10 cellular contexts compared by ENCODE assay signal in genomic region chr3:111723293-111723963, GRCh38. TPM values are rescaled to one million over a fixed set of nuclear protein-coding genes. Genes with fewer than 3 reads are reported as not detected.
A peak's percentile ranks its signal among the peaks of the same experiment; 100 is the strongest.
DNase-seq lines count a peak whose midpoint lies in the region; ATAC-seq and TF ChIP-seq lines count a peak whose summit lies in the region.
"Had no signal": no experiment of that assay in that cellular context is flagged by ENCODE, and none has a peak within 500 bp of the region (broad histone marks: within the 10 kb centered on the region; RNA-seq: fewer than 3 reads in every experiment).

No MANE protein-coding gene starts in this region.

- peaks cover 0 to 2% of the 10 kb centered on the region in 2 donors for H3K4me1 Mint-ChIP-seq in immature natural killer cell

- TF ChIP-seq CTCF in BJ (IDR thresholded peaks at IDR 0.05; ENCODE audit: insufficient read depth, low read depth, low read length), result no peak
- no peak for TF ChIP-seq CTCF in foreskin fibroblast (IDR thresholded peaks at IDR 0.05; ENCODE audit: low read depth, low read length)
- no peak for TF ChIP-seq CTCF in body of pancreas (IDR thresholded peaks at IDR 0.05)

- H3K36me3 ChIP-seq in BJ (ENCODE audit: control insufficient read depth, insufficient read depth, low read length) (no peaks in the 10 kb centered on the region), body of pancreas (replicated peaks in 1 of 2; ENCODE audit: insufficient read depth in 1 of 2, low read depth in 2 of 2) (no peaks in the 10 kb centered on the region)

- peak overlapping the region in 1 of 6 donors; percentile 38 for H3K27ac Mint-ChIP-seq in immature natural killer cell

- CTCF ChIA-PET in BJ (lab: Yijun Ruan, JAX), result interaction anchor here (9.7 to 11.2 kb wide), 2 partner anchors 140 to 246 kb away, joined by 157 to 190 read pairs; partner anchors contain the start of gene PHLDB2

- no peak overlapping the region for H3K4me3 Mint-ChIP-seq in immature natural killer cell

- no peaks in the 10 kb centered on the region for H3K9me3 Mint-ChIP-seq in immature natural killer cell

- WGBS in body of pancreas, 2 donors, result 87 to 95% methylated on average over 4 of the region's 4 CpGs

- H3K36me3 Mint-ChIP-seq in immature natural killer cell, result peaks cover 8 to 31% (median 13%) of the 10 kb centered on the region in 3 donors

- H3K4me1 ChIP-seq in body of pancreas, result no peaks in the 10 kb centered on the region

- H3K4me3 ChIP-seq in BJ (ENCODE audit: low read depth, low read length) (no peak overlapping the region), foreskin fibroblast (ENCODE audit: low read depth in 1 of 2, low read length in 2 of 2) (no peak overlapping the region), body of pancreas (no peak overlapping the region)

- H3K27me3 Mint-ChIP-seq in immature natural killer cell (ENCODE audit: low read depth in 3 of 3), result no peaks in the 10 kb centered on the region

- no peaks in the 10 kb centered on the region for H3K27me3 ChIP-seq in BJ (ENCODE audit: control insufficient read depth, insufficient read depth, low read length)
- no peaks in the 10 kb centered on the region for H3K27me3 ChIP-seq in body of pancreas

- DNase-seq in BJ (ENCODE audit: low read depth) (peak; percentile 92), H4 (ENCODE audit: low spot score) (peak; percentile 53), NCI-H510A (lab: John Stamatoyannopoulos, UW) (peak; percentile 18), foreskin fibroblast (peak; percentile 86 to 88), body of pancreas (no peak), pons (ENCODE audit: low spot score) (no peak), immature natural killer cell (no peak)
- DNase-seq: caudate nucleus, DMS 273 treated with DMSO at 0.1 percent for 48 hours had no signal

- no peak for ATAC-seq in body of pancreas
- no peak for ATAC-seq in HG03457 (IDR thresholded peaks at IDR 0.05; ENCODE audit: unreplicated experiment)

- POLR2A ChIA-PET in BJ (lab: Charles Lee), result no interaction called here

- no peaks in the 10 kb centered on the region for H3K9me3 ChIP-seq in body of pancreas

- TF ChIP-seq POLR2A in body of pancreas (IDR thresholded peaks at IDR 0.05), result no peak

- intact Hi-C loops in body of pancreas (cut with DNase I), result loop anchor here (5.0 to 10.0 kb wide), 2 partner anchors 131 to 244 kb away; partner anchors contain the start of gene PHLDB2

- no peak overlapping the region for H3K27ac ChIP-seq in body of pancreas

RNA-seq across cellular contexts. Expression of gene PLCXD2, which starts 49.0 kb away (rescaled TPM):
- polyA plus RNA-seq in BJ (2011; rRNA removed) (0.64 and 0.71 TPM in 2 replicates), immature natural killer cell (1 to 10 TPM in 2 of 3 donors, under 1 TPM in 1; 0.93 to 5.4 (median 2.2) TPM)
- 1.5 and 1.7 TPM in 2 replicates for polyA minus RNA-seq in BJ (2011; rRNA and poly(A)+ RNA removed)
- total RNA-seq in H4 (2014; rRNA removed; shearing (Covaris generic)), result 0.46 and 2.0 TPM in 2 replicates
- total RNA-seq in body of pancreas, result 10 to 100 TPM in 1 of 2 donors, 1 to 10 TPM in 1; 5.2 to 23.4 TPM

Comparison
In these comparisons a context has a peak if more than half of its experiments do, and no peak if none do; other contexts are left out.
1. DNase-seq: peak in BJ (single experiment), H4 (single experiment), NCI-H510A (single experiment) and foreskin fibroblast (2 of 2); none in body of pancreas (0 of 4), pons (single experiment) and immature natural killer cell (0 of 3).